In the genomic region with DNA sequence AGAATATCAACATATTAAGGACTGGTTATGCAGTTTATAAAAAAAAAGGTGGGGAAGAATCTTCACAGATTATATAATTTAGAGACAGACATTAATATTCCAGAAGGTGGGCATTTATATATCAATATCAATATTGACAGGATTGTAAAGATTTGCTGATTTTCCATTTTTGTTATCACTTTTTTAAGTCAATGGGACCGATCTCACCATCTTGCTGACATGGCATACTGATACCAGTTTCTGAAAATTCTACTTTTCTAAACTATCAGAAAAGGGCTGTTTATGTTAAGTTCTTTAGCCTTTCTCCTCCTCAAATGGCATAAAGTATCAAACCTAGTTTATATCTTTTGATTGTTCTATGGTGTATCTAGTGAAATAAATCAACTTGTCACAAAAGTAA, we compare ENCODE assay signal across 7 cellular contexts.
"Had no signal": no experiment of that assay in that cellular context is flagged by ENCODE, and none has a peak within 500 bp of the region (broad histone marks: within the 10 kb centered on the region; RNA-seq: fewer than 3 reads in every experiment).

No MANE protein-coding gene starts in this region.

- H3K27ac Mint-ChIP-seq: GM23338 had no signal

- H3K4me3 ChIP-seq: GM23338 had no signal

- H3K4me3 Mint-ChIP-seq: GM23338, H9 had no signal

- DNase-seq: H9, HCEC 1CT, KBM-7 had no signal

- ATAC-seq: GM23338 had no signal

- FAIRE-seq: H1, H54, HTR-8/SVneo had no signal

- H2AFZ ChIP-seq: GM23338 had no signal

- H3K4me2 ChIP-seq: GM23338 had no signal

- H3K9me3 Mint-ChIP-seq: GM23338, H9 had no signal
